Comparison of ENCODE assay signal across 8 cellular contexts in the genomic region with DNA sequence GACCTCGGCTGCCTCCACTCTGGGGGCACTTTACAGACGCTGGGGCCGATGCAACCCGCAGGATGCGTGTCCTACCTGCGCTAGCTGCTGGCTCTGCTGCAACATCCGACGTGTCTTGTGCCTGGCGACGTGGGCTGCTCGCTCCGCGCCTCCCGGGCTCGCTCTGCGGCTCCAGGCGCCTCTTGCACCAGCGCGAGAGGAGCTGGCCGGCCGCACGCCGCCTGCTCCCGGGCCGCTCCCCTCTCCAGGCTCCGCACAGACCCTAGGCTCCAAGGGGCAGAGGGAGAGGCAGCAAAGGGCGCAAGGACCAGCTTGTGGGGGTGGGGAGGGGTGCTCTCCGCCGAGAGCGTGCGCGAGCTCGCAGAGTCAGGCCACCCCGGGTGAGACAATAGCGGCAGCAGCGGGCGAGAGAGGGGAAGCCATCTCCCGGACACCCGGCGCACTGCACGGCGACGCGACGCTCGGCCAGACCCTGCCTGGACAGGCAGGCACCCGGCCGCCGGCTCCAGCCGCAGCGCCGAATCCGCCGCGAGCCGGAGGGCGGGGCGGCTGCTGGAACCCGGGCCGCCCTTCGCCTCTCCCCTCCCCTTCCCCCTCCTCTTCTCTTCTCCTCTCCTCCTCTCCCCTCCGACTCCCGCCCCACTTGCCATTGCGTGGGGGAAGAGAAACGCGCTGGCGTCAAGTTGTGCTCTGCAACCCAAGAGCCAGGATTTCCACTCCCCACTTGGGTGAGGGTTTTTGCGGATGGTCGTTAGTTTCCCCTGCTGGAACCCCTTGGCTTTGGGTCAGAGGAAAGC. TPM values are rescaled to one million over a fixed set of nuclear protein-coding genes. Genes with fewer than 3 reads are reported as not detected.
DNase-seq lines count a peak whose midpoint lies in the region; ATAC-seq and TF ChIP-seq lines count a peak whose summit lies in the region.

A gene with protein sequence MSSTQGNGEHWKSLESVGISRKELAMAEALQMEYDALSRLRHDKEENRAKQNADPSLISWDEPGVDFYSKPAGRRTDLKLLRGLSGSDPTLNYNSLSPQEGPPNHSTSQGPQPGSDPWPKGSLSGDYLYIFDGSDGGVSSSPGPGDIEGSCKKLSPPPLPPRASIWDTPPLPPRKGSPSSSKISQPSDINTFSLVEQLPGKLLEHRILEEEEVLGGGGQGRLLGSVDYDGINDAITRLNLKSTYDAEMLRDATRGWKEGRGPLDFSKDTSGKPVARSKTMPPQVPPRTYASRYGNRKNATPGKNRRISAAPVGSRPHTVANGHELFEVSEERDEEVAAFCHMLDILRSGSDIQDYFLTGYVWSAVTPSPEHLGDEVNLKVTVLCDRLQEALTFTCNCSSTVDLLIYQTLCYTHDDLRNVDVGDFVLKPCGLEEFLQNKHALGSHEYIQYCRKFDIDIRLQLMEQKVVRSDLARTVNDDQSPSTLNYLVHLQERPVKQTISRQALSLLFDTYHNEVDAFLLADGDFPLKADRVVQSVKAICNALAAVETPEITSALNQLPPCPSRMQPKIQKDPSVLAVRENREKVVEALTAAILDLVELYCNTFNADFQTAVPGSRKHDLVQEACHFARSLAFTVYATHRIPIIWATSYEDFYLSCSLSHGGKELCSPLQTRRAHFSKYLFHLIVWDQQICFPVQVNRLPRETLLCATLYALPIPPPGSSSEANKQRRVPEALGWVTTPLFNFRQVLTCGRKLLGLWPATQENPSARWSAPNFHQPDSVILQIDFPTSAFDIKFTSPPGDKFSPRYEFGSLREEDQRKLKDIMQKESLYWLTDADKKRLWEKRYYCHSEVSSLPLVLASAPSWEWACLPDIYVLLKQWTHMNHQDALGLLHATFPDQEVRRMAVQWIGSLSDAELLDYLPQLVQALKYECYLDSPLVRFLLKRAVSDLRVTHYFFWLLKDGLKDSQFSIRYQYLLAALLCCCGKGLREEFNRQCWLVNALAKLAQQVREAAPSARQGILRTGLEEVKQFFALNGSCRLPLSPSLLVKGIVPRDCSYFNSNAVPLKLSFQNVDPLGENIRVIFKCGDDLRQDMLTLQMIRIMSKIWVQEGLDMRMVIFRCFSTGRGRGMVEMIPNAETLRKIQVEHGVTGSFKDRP (N-terminal part only) (minus strand): TSS at position 525 of the 797 bp plus-strand sequence. CDS start 25,003 bp downstream, outside the sequence.

- peak within 1 kb of the TSS in 1 of 2 experiments; percentile 54; a peak in 1 of 4 replicates for H4K8ac ChIP-seq in IMR-90 (ENCODE audit: low read depth in 2 of 2, low read length in 2 of 2)

- H3K56ac ChIP-seq in IMR-90 (ENCODE audit: extremely low read depth, insufficient read depth, low read length) = peak within 1 kb of the TSS; percentile 50

- H2AK5ac ChIP-seq in IMR-90 (ENCODE audit: low read depth, low read length) = peak within 1 kb of the TSS; percentile 33; the same call in 1 of the 2 replicates

- H3K4ac ChIP-seq in IMR-90 (ENCODE audit: low read depth, low read length) = peak within 1 kb of the TSS; percentile 68

- POLR2A ChIA-PET in IMR-90 (lab: Charles Lee; ENCODE audit: unreplicated experiment) = no interaction called here

- peak within 1 kb of the TSS; percentile 95 for H2AFZ ChIP-seq in IMR-90 (replicated peaks; ENCODE audit: low read length, poor library complexity)

- ATAC-seq in GM21528 (IDR thresholded peaks at IDR 0.05; ENCODE audit: low FRiP score, unreplicated experiment) (peak; percentile 75), IMR-90 (ENCODE audit: low read depth) (peak; percentile 92), esophagus mucosa (peak; percentile 87)

- 1% methylated on average over 25 of the region's 69 CpGs; no CpG with 5 or more reads in 1 of the 2 experiments for WGBS in IMR-90 (ENCODE audit: extremely low coverage in 2 of 2, insufficient read length in 1 of 2), 2 experiments

- H2AK9ac ChIP-seq in IMR-90 (replicated peaks; ENCODE audit: low read depth, low read length, poor library complexity) = peak within 1 kb of the TSS; percentile 89

- H3K79me1 ChIP-seq in IMR-90 (ENCODE audit: low read depth in 1 of 2, low read length in 2 of 2) = peaks cover 0 to 3% of the 10 kb centered on the region in 2 experiments; a peak in 2 of 4 replicates

- no peaks in the 10 kb centered on the region; the same call in 1 of the 2 replicates for H3K9me1 ChIP-seq in IMR-90 (ENCODE audit: insufficient read depth, low read length)

- dilution Hi-C loops in IMR-90 (cut with HindIII; ENCODE audit: low sequenced_read_pairs, unreplicated experiment) = no loop called here

- peak within 1 kb of the TSS; percentile 17 for H2BK5ac ChIP-seq in IMR-90 (ENCODE audit: low read depth, low read length, poor library complexity, severe bottlenecking)

- H3K27me3 ChIP-seq in IMR-90 (ENCODE audit: control insufficient read depth, insufficient read depth, low read length) (peaks cover 23% of the 10 kb centered on the region; the same call in 1 of the 2 replicates), muscle layer of duodenum (ENCODE audit: low read depth, low read length) (no peaks in the 10 kb centered on the region)

- peak; percentile 66 for DNase-seq in DMS79 treated with DMSO at 0.1 percent for 48 hours (lab: John Stamatoyannopoulos, UW)
- DNase-seq in IMR-90 = peak; percentile 73
- DNase-seq in OCI-M1 (lab: John Stamatoyannopoulos, UW) = peak; percentile 91
- peak; percentile 82 to 85 for DNase-seq in activated T-cell treated with anti-CD3 and anti-CD28 coated beads, Interleukin-2, amount 50 U/mL, for 48 hours
- DNase-seq in stimulated activated naive CD4-positive, alpha-beta T cell (lab: John Stamatoyannopoulos, UW) = peak; percentile 54 to 80 (median 73)

- H3K27ac ChIP-seq in IMR-90 (ENCODE audit: insufficient read depth, low read length) (peak within 1 kb of the TSS; percentile 67), muscle layer of duodenum (ENCODE audit: low read length) (peak within 1 kb of the TSS; percentile 88)

- peak within 1 kb of the TSS; percentile 85 for H3K14ac ChIP-seq in IMR-90 (replicated peaks; ENCODE audit: low read depth, low read length)

- peak; percentile 50 for TF ChIP-seq RAD21 in IMR-90 (IDR thresholded peaks at IDR 0.05; ENCODE audit: low read length)

- H3K4me3 ChIP-seq in IMR-90 (ENCODE audit: insufficient read depth, low read depth, low read length) = peak within 1 kb of the TSS; percentile 72
- peak within 1 kb of the TSS; percentile 97 to 98 for H3K4me3 ChIP-seq in muscle layer of duodenum (ENCODE audit: low read depth in 1 of 2, low read length in 2 of 2)

- TF ChIP-seq CTCF in IMR-90 (conservative IDR thresholded peaks at IDR 0.05; ENCODE audit: low read depth, low read length) = peak; percentile 53

- in situ Hi-C loops in IMR-90 (cut with MboI; ENCODE audit: low sequenced_read_pairs) = no loop called here

- intact Hi-C loops in IMR-90 (cut with micrococcal nuclease) = no loop called here

- H4K5ac ChIP-seq in IMR-90 (ENCODE audit: low read depth, low read length) = no peak within 1 kb of the TSS; the same call in 1 of the 2 replicates

- H2BK20ac ChIP-seq in IMR-90 (ENCODE audit: low read depth, low read length) = peak within 1 kb of the TSS; percentile 57; the same call in 1 of the 2 replicates

- peak within 1 kb of the TSS; percentile 72 for H3K9ac ChIP-seq in IMR-90 (ENCODE audit: low read depth, low read length)

- no peaks in the 10 kb centered on the region; the same call in 1 of the 2 replicates for H4K20me1 ChIP-seq in IMR-90 (ENCODE audit: insufficient read depth, low read length)

- no TSS peak for BruUV-seq in IMR-90 (replicated peaks; lab: Mats Ljungman, UMichigan)

- H3K4me1 ChIP-seq in IMR-90 (ENCODE audit: control insufficient read depth, insufficient read depth, low read length) (peaks cover 3% of the 10 kb centered on the region; the same call in 1 of the 2 replicates), muscle layer of duodenum (ENCODE audit: control insufficient read depth in 1 of 2, insufficient read depth in 2 of 2, low read length in 2 of 2) (peaks cover 19 to 27% of the 10 kb centered on the region in 2 donors)

- H3K36me3 ChIP-seq in IMR-90 (ENCODE audit: control insufficient read depth, insufficient read depth, low read length) (no peaks in the 10 kb centered on the region), muscle layer of duodenum (ENCODE audit: control insufficient read depth in 1 of 2, insufficient read depth in 2 of 2, low read length in 2 of 2) (peaks cover 0 to 3% of the 10 kb centered on the region in 2 donors)

- TF ChIP-seq POLR2A in IMR-90 (IDR thresholded peaks at IDR 0.05; ENCODE audit: low read depth, low read length) = peak; percentile 26; the same call in 1 of the 2 replicates

- H3K23ac ChIP-seq in IMR-90 (ENCODE audit: low read depth, low read length) = peak within 1 kb of the TSS; percentile 73; the same call in 1 of the 2 replicates

- CTCF ChIA-PET in IMR-90 (lab: Yijun Ruan, JAX) = interaction anchor here (0.5 to 3.8 kb wide), 7 partner anchors 9 to 312 kb away, joined by 3 to 22 read pairs (median 4); no protein-coding TSS in a partner anchor

- H2BK120ac ChIP-seq in IMR-90 (ENCODE audit: low read depth, low read length) = peak within 1 kb of the TSS; percentile 49

- H3K9me3 ChIP-seq in IMR-90 (ENCODE audit: control insufficient read depth, insufficient read depth, low read length) = no peaks in the 10 kb centered on the region
- H3K9me3 ChIP-seq in muscle layer of duodenum (ENCODE audit: control insufficient read depth in 1 of 2, low read length in 2 of 2) = no peaks in the 10 kb centered on the region

- peak within 1 kb of the TSS; percentile 80 for H4K91ac ChIP-seq in IMR-90 (ENCODE audit: insufficient read depth, low read depth, low read length)

- peak within 1 kb of the TSS; percentile 91 for H3K4me2 ChIP-seq in IMR-90 (ENCODE audit: low read depth, low read length)

- H3K18ac ChIP-seq in IMR-90 (ENCODE audit: low read depth, low read length) = no peak within 1 kb of the TSS; the same call in 1 of the 2 replicates

- H2BK15ac ChIP-seq in IMR-90 (ENCODE audit: low read depth, low read length) = peak within 1 kb of the TSS; percentile 48; the same call in 2 of the 3 replicates

TF ChIP-seq in IMR-90, 13 proteins besides CTCF, POLR2A, EP300 and RAD21 (continues in another document):
- TF ChIP-seq MXI1 (IDR thresholded peaks at IDR 0.05; ENCODE audit: borderline replicate concordance, low read depth, low read length) (0 out of 2 replicates have a peak, but pooled peaks have one; percentile 33), SMC3 (IDR thresholded peaks at IDR 0.05; ENCODE audit: low read depth, low read length) (peak; percentile 48), FOS (IDR thresholded peaks at IDR 0.05; ENCODE audit: low read depth, low read length) (no peak), BHLHE40 (IDR thresholded peaks at IDR 0.05; ENCODE audit: low read depth, low read length) (peak; percentile 45; the same call in 1 of the 2 replicates), CHD1 (IDR thresholded peaks at IDR 0.05; ENCODE audit: low read depth, low read length) (no peak), MAFK (IDR thresholded peaks at IDR 0.05; ENCODE audit: low read depth, low read length) (no peak), RFX5 (IDR thresholded peaks at IDR 0.05; ENCODE audit: low read depth, low read length) (no peak), RCOR1 (IDR thresholded peaks at IDR 0.05; ENCODE audit: insufficient replicate concordance, low read length) (no peak)

RNA-seq across cellular contexts. Expression of the gene that starts here (rescaled TPM):
- total RNA-seq in IMR-90 (2012; rRNA removed) (1.1 and 2.8 TPM in 2 replicates), esophagus mucosa (23.7 TPM)
- 2.9 and 4.3 TPM in 2 replicates for polyA plus RNA-seq in IMR-90 (2012; rRNA removed)
- 1.6 and 3.2 TPM in 2 replicates for polyA plus RNA-seq in IMR-90 (2012; cell fraction: cytosol; rRNA removed)
- polyA plus RNA-seq in IMR-90 (2012; cell fraction: nucleus; rRNA removed; ENCODE audit: low replicate concordance) = 5.1 and 6.9 TPM in 2 replicates

Comparison
In these comparisons a context has a peak if more than half of its experiments do, and no peak if none do; other contexts are left out.
1. Peak in every context shown above with its lines: DNase-seq, ATAC-seq, H3K4me3 ChIP-seq and H3K27ac ChIP-seq.